Comparison of ENCODE assay signal across 1 cellular context in the genomic region with DNA sequence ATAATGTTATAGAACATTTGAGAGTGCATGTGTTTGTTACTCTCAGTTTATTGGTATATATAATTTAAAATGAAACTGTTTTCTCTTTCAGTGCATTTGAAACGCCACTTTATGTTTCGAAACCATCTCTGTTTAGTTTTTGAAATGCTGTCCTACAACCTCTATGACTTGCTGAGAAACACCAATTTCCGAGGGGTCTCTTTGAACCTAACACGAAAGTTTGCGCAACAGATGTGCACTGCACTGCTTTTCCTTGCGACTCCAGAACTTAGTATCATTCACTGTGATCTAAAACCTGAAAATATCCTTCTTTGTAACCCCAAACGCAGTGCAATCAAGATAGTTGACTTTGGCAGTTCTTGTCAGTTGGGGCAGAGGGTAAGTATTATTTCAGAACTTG.
TF ChIP-seq lines count a peak whose summit lies in the region.

No MANE protein-coding gene starts in this region.

TF ChIP-seq in H1, 55 proteins besides CTCF, POLR2A, EP300 and RAD21:
- TF ChIP-seq NRF1 (IDR thresholded peaks at IDR 0.05; ENCODE audit: low read depth, low read length) (no peak), CEBPB (IDR thresholded peaks at IDR 0.05; ENCODE audit: low read depth, low read length) (peak; percentile 55; the same call in 1 of the 2 replicates)
